ENCODE assay signal across 1 cellular context in genomic region chr11:86742436-86742805, GRCh38.
TF ChIP-seq lines count a peak whose summit lies in the region.

No MANE protein-coding gene starts in this region.

TF ChIP-seq in H1, 55 proteins besides CTCF, POLR2A, EP300 and RAD21 (continued from another document):
- TF ChIP-seq USF2 (IDR thresholded peaks at IDR 0.05; ENCODE audit: low read length) = no peak
- no peak for TF ChIP-seq HDAC2 (IDR thresholded peaks at IDR 0.05; ENCODE audit: borderline replicate concordance in 1 of 2, low read depth in 2 of 2, low read length in 2 of 2)
- TF ChIP-seq TAF1 (IDR thresholded peaks at IDR 0.05; ENCODE audit: low read depth, low read length) = no peak
- no peak for TF ChIP-seq TAF7 (optimal IDR thresholded peaks at IDR 0.05; ENCODE audit: borderline replicate concordance, low read depth, low read length)
- no peak for TF ChIP-seq ZNF274 (IDR thresholded peaks at IDR 0.05; ENCODE audit: borderline replicate concordance, extremely low read depth, low read length)
TF ChIP-seq in H1: peak in this region for 0.
